Comparison of ENCODE assay signal across 11 cellular contexts in the genomic region with DNA sequence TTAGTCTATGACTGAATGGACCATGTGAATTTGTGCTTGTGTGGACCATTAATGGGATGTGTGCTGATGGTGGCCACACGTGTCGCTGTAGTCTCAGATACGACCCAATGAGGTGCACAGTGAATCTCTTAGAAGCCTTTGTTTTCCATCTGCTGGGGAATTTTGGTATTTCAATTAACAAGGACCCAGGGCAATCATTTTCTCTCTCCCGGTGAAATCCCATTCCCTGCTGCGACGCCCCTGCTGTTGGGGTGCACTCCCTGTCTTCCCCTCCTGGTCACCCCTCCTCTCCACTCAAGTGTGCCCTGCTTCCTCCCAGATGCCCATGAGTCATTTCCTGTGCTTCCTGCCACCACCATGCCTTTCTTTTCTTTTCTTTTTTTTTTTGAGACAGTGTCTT. TPM values are rescaled to one million over a fixed set of nuclear protein-coding genes. Genes with fewer than 3 reads are reported as not detected.
DNase-seq lines count a peak whose midpoint lies in the region; ATAC-seq, FAIRE-seq and TF ChIP-seq lines count a peak whose summit lies in the region.
"Had no signal": no experiment of that assay in that cellular context is flagged by ENCODE, and none has a peak within 500 bp of the region (broad histone marks: within the 10 kb centered on the region; RNA-seq: fewer than 3 reads in every experiment).

No MANE protein-coding gene starts in this region.

- H4K20me1 ChIP-seq in GM12878 (ENCODE audit: control insufficient read depth, insufficient read depth): no peaks in the 10 kb centered on the region

- SMC1A ChIA-PET in GM12878 (lab: Charles Lee; ENCODE audit: uncharacterized antibody, unreplicated experiment): no interaction called here

- no peak for TF ChIP-seq EP300 in GM12878 (IDR thresholded peaks at IDR 0.05; ENCODE audit: borderline replicate concordance in 1 of 2, control insufficient read depth in 1 of 2, low read depth in 2 of 2, low read length in 2 of 2)

- no peaks in the 10 kb centered on the region for H3K36me3 Mint-ChIP-seq in MCF 10A (ENCODE audit: insufficient read depth, unreplicated experiment)
- H3K36me3 Mint-ChIP-seq in activated CD4-positive, alpha-beta memory T cell treated with anti-CD3 and anti-CD28 coated beads for 36 hours: no peaks in the 10 kb centered on the region
- H3K36me3 Mint-ChIP-seq: brain had no signal

- no peak for TF ChIP-seq RAD21 in GM12878 (IDR thresholded peaks at IDR 0.05; ENCODE audit: insufficient read depth, low read depth, low read length)

- H3K4me1 ChIP-seq in breast epithelium (no peaks in the 10 kb centered on the region), GM12878 (ENCODE audit: control insufficient read depth, insufficient read depth, low read length) (no peaks in the 10 kb centered on the region), upper lobe of right lung (peaks cover 3% of the 10 kb centered on the region)

- no peaks in the 10 kb centered on the region for H3K27me3 Mint-ChIP-seq in MCF 10A (ENCODE audit: insufficient read depth, unreplicated experiment)
- peaks cover 7% of the 10 kb centered on the region for H3K27me3 Mint-ChIP-seq in activated CD4-positive, alpha-beta memory T cell treated with anti-CD3 and anti-CD28 coated beads for 36 hours

- POLR2A ChIA-PET in MCF 10A (lab: Yijun Ruan, JAX): interaction anchor here (0.6 kb wide), 1 partner anchor 387 kb away, joined by 3 read pairs; no protein-coding TSS in a partner anchor
- POLR2A ChIA-PET in GM12878 (lab: Charles Lee): no interaction called here
- POLR2A ChIA-PET in activated CD4-positive, alpha-beta memory T cell treated with anti-CD3 and anti-CD28 coated beads for 36 hours (lab: Charles Lee): no interaction called here

- H2AFZ ChIP-seq in GM12878 (ENCODE audit: control insufficient read depth, low read depth, low read length): no peak overlapping the region

- H3K9ac ChIP-seq in GM12878 (ENCODE audit: control insufficient read depth, insufficient read depth, low read length): no peak overlapping the region

- H3K79me2 ChIP-seq in GM12878 (ENCODE audit: control insufficient read depth, insufficient read depth, low read length): no peaks in the 10 kb centered on the region

- H3K9me3 ChIP-seq in breast epithelium (no peaks in the 10 kb centered on the region), GM12878 (replicated peaks; ENCODE audit: control insufficient read depth, insufficient read depth, low read length) (no peaks in the 10 kb centered on the region), upper lobe of right lung (no peaks in the 10 kb centered on the region)

- peak overlapping the region; percentile 33 for H3K4me3 Mint-ChIP-seq in MCF 10A (ENCODE audit: unreplicated experiment)
- no peak overlapping the region for H3K4me3 Mint-ChIP-seq in activated CD4-positive, alpha-beta memory T cell treated with anti-CD3 and anti-CD28 coated beads for 36 hours
- H3K4me3 Mint-ChIP-seq: brain had no signal

- H3K36me3 ChIP-seq in breast epithelium: no peaks in the 10 kb centered on the region
- no peaks in the 10 kb centered on the region for H3K36me3 ChIP-seq in GM12878 (ENCODE audit: control insufficient read depth in 2 of 2, insufficient read depth in 2 of 2, low read length in 1 of 2)
- H3K36me3 ChIP-seq in upper lobe of right lung: no peaks in the 10 kb centered on the region

- CTCF ChIA-PET in MCF 10A (lab: Yijun Ruan, JAX) (interaction anchor here (0.6 to 9.4 kb wide), 4 partner anchors 30 to 1267 kb away, joined by 3 to 151 read pairs (median 70); no protein-coding TSS in a partner anchor), GM12878 (lab: Yijun Ruan, JAX) (interaction anchor here (1.0 kb wide), 1 partner anchor 8 kb away, joined by 4 read pairs; no protein-coding TSS in a partner anchor)
- CTCF ChIA-PET in activated CD4-positive, alpha-beta memory T cell treated with anti-CD3 and anti-CD28 coated beads for 36 hours (lab: Charles Lee): no interaction called here

- RAD21 ChIA-PET in GM12878 (lab: Charles Lee; ENCODE audit: unreplicated experiment): no interaction called here

- DNase-seq in MCF 10A (ENCODE audit: unreplicated experiment) (peak; percentile 65), breast epithelium (ENCODE audit: low spot score in 2 of 2) (no peak), MV-4-11 (lab: John Stamatoyannopoulos, UW) (peak; percentile 78), GM12878 (ENCODE audit: low read depth, low spot score) (no peak), upper lobe of right lung (no peak), NCI-H748 (lab: John Stamatoyannopoulos, UW; ENCODE audit: unreplicated experiment) (no peak)
- DNase-seq in activated naive CD4-positive, alpha-beta T cell treated with anti-CD3 and anti-CD28 coated beads, Interleukin-2, amount 50 U/mL, for 16 hours: no peak
- DNase-seq in activated CD4-positive, alpha-beta memory T cell treated with anti-CD3 and anti-CD28 coated beads for 36 hours: no peak
- DNase-seq: C1 segment of cervical spinal cord had no signal

- TF ChIP-seq CTCF in MCF 10A (IDR thresholded peaks at IDR 0.05; ENCODE audit: unreplicated experiment) (peak; percentile 31), breast epithelium (IDR thresholded peaks at IDR 0.05) (peak in 1 of 3 donors; percentile 13), GM12878 (IDR thresholded peaks at IDR 0.05 in 2 of 3, conservative IDR thresholded peaks at IDR 0.05 in 1 of 3; ENCODE audit: control insufficient read depth in 2 of 3, extremely low read depth in 1 of 3, insufficient read depth in 1 of 3, low read depth in 3 of 3, low read length in 3 of 3) (no peak), upper lobe of right lung (IDR thresholded peaks at IDR 0.05) (no peak)

- no peak for TF ChIP-seq POLR2A in breast epithelium (IDR thresholded peaks at IDR 0.05)
- no peak for TF ChIP-seq POLR2A in GM12878 (IDR thresholded peaks at IDR 0.05; ENCODE audit: low read depth, low read length)

- in situ Hi-C loops in GM12878 (cut with MboI): no loop called here

- peaks cover 6% of the 10 kb centered on the region for H3K4me1 Mint-ChIP-seq in MCF 10A (ENCODE audit: insufficient read depth, unreplicated experiment)
- H3K4me1 Mint-ChIP-seq in activated CD4-positive, alpha-beta memory T cell treated with anti-CD3 and anti-CD28 coated beads for 36 hours (ENCODE audit: low read depth): peaks cover 7% of the 10 kb centered on the region
- H3K4me1 Mint-ChIP-seq: brain had no signal

- no peak overlapping the region for H3K27ac Mint-ChIP-seq in MCF 10A (ENCODE audit: low read depth, unreplicated experiment)
- no peak overlapping the region for H3K27ac Mint-ChIP-seq in activated CD4-positive, alpha-beta memory T cell treated with anti-CD3 and anti-CD28 coated beads for 36 hours
- H3K27ac Mint-ChIP-seq: brain had no signal

- FAIRE-seq in GM12878 (lab: Jason Lieb, UNC): no peak

- H3K27ac ChIP-seq in breast epithelium: peak overlapping the region in 1 of 2 donors; percentile 3
- H3K27ac ChIP-seq in GM12878 (ENCODE audit: control insufficient read depth, insufficient read depth): no peak overlapping the region
- H3K27ac ChIP-seq in upper lobe of right lung: no peak overlapping the region

- no peaks in the 10 kb centered on the region for H3K9me3 Mint-ChIP-seq in MCF 10A (ENCODE audit: unreplicated experiment)
- H3K9me3 Mint-ChIP-seq in activated CD4-positive, alpha-beta memory T cell treated with anti-CD3 and anti-CD28 coated beads for 36 hours: no peaks in the 10 kb centered on the region

- 38% methylated on average over 6 of the region's 6 CpGs for WGBS in GM12878 (ENCODE audit: insufficient coverage, insufficient replicate concordance, low lambda C conversion rate, missing lambda C conversion rate)

- no peak overlapping the region for H3K4me2 ChIP-seq in GM12878 (ENCODE audit: control insufficient read depth, insufficient read depth)

- ATAC-seq in GM12878 (peak; percentile 21; the same call in 1 of the 3 replicates), upper lobe of right lung (peak; percentile 32)

- BruUV-seq in MCF 10A (replicated peaks; lab: Mats Ljungman, UMichigan): no TSS peak
- BruUV-seq in GM12878 (replicated peaks; lab: Mats Ljungman, UMichigan): no TSS peak

- no peaks in the 10 kb centered on the region for H3K27me3 ChIP-seq in breast epithelium
- no peaks in the 10 kb centered on the region for H3K27me3 ChIP-seq in GM12878 (replicated peaks in 1 of 2; ENCODE audit: control insufficient read depth in 2 of 2, insufficient read depth in 2 of 2, low read length in 1 of 2)
- H3K27me3 ChIP-seq in upper lobe of right lung: no peaks in the 10 kb centered on the region

- H3K4me3 ChIP-seq in breast epithelium: no peak overlapping the region
- no peak overlapping the region for H3K4me3 ChIP-seq in GM12878
- no peak overlapping the region for H3K4me3 ChIP-seq in upper lobe of right lung
- H3K4me3 ChIP-seq: lung had no signal

- intact Hi-C loops in MCF 10A (cut with micrococcal nuclease) (no loop called here), breast epithelium (cut with DNase I; ENCODE audit: low total_unique reads) (no loop called here), GM12878 (cut with micrococcal nuclease; ENCODE audit: unreplicated experiment) (no loop called here), upper lobe of right lung (cut with DNase I) (no loop called here)
- intact Hi-C loops in activated CD4-positive, alpha-beta memory T cell treated with anti-CD3 and anti-CD28 coated beads for 36 hours (cut with micrococcal nuclease): no loop called here

TF ChIP-seq in GM12878, 131 proteins besides CTCF, POLR2A, EP300 and RAD21 (continues in another document):
- TF ChIP-seq BRCA1 (IDR thresholded peaks at IDR 0.05; ENCODE audit: low read depth, low read length) (no peak), ZNF622 (IDR thresholded peaks at IDR 0.05) (no peak), JUND (IDR thresholded peaks at IDR 0.05; ENCODE audit: low read depth, low read length) (no peak)

RNA-seq across cellular contexts. Expression of a gene that starts 32.7 kb away (rescaled TPM):
- 4.7 and 5.5 TPM in 2 replicates for total RNA-seq in MCF 10A (2022)
- total RNA-seq in breast epithelium: 10 to 100 TPM in 2 of 3 donors, 1 to 10 TPM in 1; 4.2 to 12.0 (median 10.8) TPM
- total RNA-seq in GM12878 (2013; cell fraction: nucleolus; rRNA removed): 65.7 and 67.6 TPM in 2 replicates
- total RNA-seq in GM12878 (2014; rRNA removed): 4.7 and 6.8 TPM in 2 replicates
- 6.8 TPM in 2 replicates for total RNA-seq in GM12878 (2014; rRNA removed; fragmentation: Illumina TruSeq; extraction: Trizol)
- 3.8 and 4.0 TPM in 2 replicates for total RNA-seq in GM12878 (2021)
- 1.9 TPM for polyA plus RNA-seq in GM12878 (2011; ENCODE audit: low read depth)
- 4.5 and 5.6 TPM in 2 replicates for polyA plus RNA-seq in GM12878 (2011; rRNA removed)
- 1.4 and 1.6 TPM in 2 replicates for polyA plus RNA-seq in GM12878 (2011; cell fraction: cytosol; rRNA removed)
- 8.4 and 9.9 TPM in 2 replicates for polyA plus RNA-seq in GM12878 (2011; cell fraction: nucleus; rRNA removed)
- 1.7 and 2.0 TPM in 2 replicates for polyA plus RNA-seq in GM12878 (2012)
- 3.9 and 4.4 TPM in 2 replicates for polyA plus RNA-seq in GM12878 (2014; fragmentation: Illumina TruSeq; extraction: Trizol)
- polyA plus RNA-seq in GM12878 (2014; fragmentation: Nextera tagmentation; extraction: Ambion mirVana): 1 to 10 TPM in 1 of 2 experiments, under 1 TPM in 1; 0.84 to 2.2 TPM
- polyA plus RNA-seq in GM12878 (2014; rRNA removed): 2.8 and 3.3 TPM in 2 replicates
- polyA plus RNA-seq in GM12878 (2016; fragmentation: Nextera tagmentation; extraction: Ambion mirVana): 1 to 10 TPM; 1.2 to 2.7 TPM
- 15.1 and 20.2 TPM in 2 replicates for polyA minus RNA-seq in GM12878 (2011; rRNA and poly(A)+ RNA removed)
- polyA minus RNA-seq in GM12878 (2011; cell fraction: cytosol; rRNA and poly(A)+ RNA removed): 3.2 and 4.2 TPM in 2 replicates
- polyA minus RNA-seq in GM12878 (2011; cell fraction: nucleus; rRNA and poly(A)+ RNA removed): 15.1 and 22.0 TPM in 2 replicates
- total RNA-seq in upper lobe of right lung: 4.0 TPM
- total RNA-seq in activated CD4-positive, alpha-beta memory T cell treated with anti-CD3 and anti-CD28 coated beads for 36 hours: 1 to 10 TPM; 5.5 to 6.0 TPM

Comparison
In these comparisons a context has a peak if more than half of its experiments do, and no peak if none do; other contexts are left out.
1. DNase-seq: peak in MCF 10A (single experiment) and MV-4-11 (single experiment); none in breast epithelium (0 of 2), GM12878 (single experiment), upper lobe of right lung (single experiment), activated naive CD4-positive, alpha-beta T cell treated with anti-CD3 and anti-CD28 coated beads, Interleukin-2, amount 50 U/mL, for 16 hours (single experiment), activated CD4-positive, alpha-beta memory T cell treated with anti-CD3 and anti-CD28 coated beads for 36 hours (single experiment) and NCI-H748 (single experiment).